Comparison of ENCODE assay signal across 1 cellular context in genomic region chr11:18395735-18396504, GRCh38.
TF ChIP-seq lines count a peak whose summit lies in the region.

No MANE protein-coding gene starts in this region.

TF ChIP-seq in HEK293, 187 proteins besides CTCF, POLR2A, EP300 and RAD21 (continued from another document and continues in another):
- TF ChIP-seq ZBTB11 (tag by site-specific recombination; conservative IDR thresholded peaks at IDR 0.05; ENCODE audit: low read depth) (no peak), INSM2 (tag by site-specific recombination; IDR thresholded peaks at IDR 0.05) (peak; percentile 65), OVOL3 (tag by site-specific recombination; IDR thresholded peaks at IDR 0.05) (no peak), ZNF221 (tag by site-specific recombination; IDR thresholded peaks at IDR 0.05; ENCODE audit: borderline replicate concordance) (no peak), ZBTB44 (tag by site-specific recombination; IDR thresholded peaks at IDR 0.05) (peak; percentile 77), ATF2 (tag by site-specific recombination; IDR thresholded peaks at IDR 0.05; ENCODE audit: low read depth) (no peak), ZNF211 (tag by site-specific recombination; IDR thresholded peaks at IDR 0.05; ENCODE audit: low read depth) (no peak), ZNF2 (tag by site-specific recombination; IDR thresholded peaks at IDR 0.05) (no peak), ZNF223 (tag by site-specific recombination; IDR thresholded peaks at IDR 0.05) (no peak), ZNF416 (tag by site-specific recombination; IDR thresholded peaks at IDR 0.05) (no peak), ZNF157 (tag by site-specific recombination; IDR thresholded peaks at IDR 0.05) (no peak), ZFHX2 (tag by site-specific recombination; conservative IDR thresholded peaks at IDR 0.05) (peak; percentile 59), ZNF138 (tag by site-specific recombination; IDR thresholded peaks at IDR 0.05; ENCODE audit: borderline replicate concordance) (no peak), KLF16 (tag by site-specific recombination; IDR thresholded peaks at IDR 0.05) (no peak), ZNF266 (tag by site-specific recombination; IDR thresholded peaks at IDR 0.05; ENCODE audit: low read depth) (no peak), MEIS1 (CRISPR knock-in tag; IDR thresholded peaks at IDR 0.05; ENCODE audit: borderline replicate concordance) (no peak), ZNF571 (tag by site-specific recombination; IDR thresholded peaks at IDR 0.05) (no peak), ZNF544 (tag by site-specific recombination; IDR thresholded peaks at IDR 0.05) (no peak), ZNF121 (tag by site-specific recombination; IDR thresholded peaks at IDR 0.05) (no peak), ZFP37 (tag by site-specific recombination; IDR thresholded peaks at IDR 0.05) (no peak), ZNF555 (tag by site-specific recombination; conservative IDR thresholded peaks at IDR 0.05) (no peak), PRDM10 (tag by site-specific recombination; IDR thresholded peaks at IDR 0.05) (peak; percentile 71), ZSCAN18 (tag by site-specific recombination; IDR thresholded peaks at IDR 0.05) (no peak), ZNF529 (tag by site-specific recombination; IDR thresholded peaks at IDR 0.05; ENCODE audit: insufficient replicate concordance) (no peak), ZNF473 (tag by site-specific recombination; IDR thresholded peaks at IDR 0.05) (no peak), ZSCAN4 (tag by site-specific recombination; IDR thresholded peaks at IDR 0.05) (no peak), TCF7L2 (IDR thresholded peaks at IDR 0.05; ENCODE audit: borderline replicate concordance, low read depth, low read length) (no peak), ZNF610 (tag by site-specific recombination; IDR thresholded peaks at IDR 0.05; ENCODE audit: borderline replicate concordance) (0 out of 2 replicates have a peak, but pooled peaks have one; percentile 47), GLI2 (tag by site-specific recombination; IDR thresholded peaks at IDR 0.05; ENCODE audit: borderline replicate concordance, low read depth) (no peak), ZNF18 (tag by site-specific recombination; IDR thresholded peaks at IDR 0.05) (peak; percentile 44; the same call in 1 of the 2 replicates), BCL6B (tag by site-specific recombination; IDR thresholded peaks at IDR 0.05) (no peak), ZSCAN5A (tag by site-specific recombination; IDR thresholded peaks at IDR 0.05) (no peak), ZNF654 (tag by site-specific recombination; IDR thresholded peaks at IDR 0.05; ENCODE audit: low read depth) (no peak), ZNF48 (tag by site-specific recombination; IDR thresholded peaks at IDR 0.05) (no peak), ZNF660 (tag by site-specific recombination; IDR thresholded peaks at IDR 0.05) (peak; percentile 94), ZNF394 (tag by site-specific recombination; IDR thresholded peaks at IDR 0.05; ENCODE audit: borderline replicate concordance) (0 out of 2 replicates have a peak, but pooled peaks have one; percentile 7), KLF7 (tag by site-specific recombination; IDR thresholded peaks at IDR 0.05; ENCODE audit: borderline replicate concordance) (no peak), KLF8 (tag by site-specific recombination; IDR thresholded peaks at IDR 0.05) (peak; percentile 51; the same call in 1 of the 2 replicates), SP2 (tag by site-specific recombination; IDR thresholded peaks at IDR 0.05) (peak; percentile 93), GLIS2 (tag by site-specific recombination; IDR thresholded peaks at IDR 0.05) (no peak), ZNF354C (tag by site-specific recombination; IDR thresholded peaks at IDR 0.05; ENCODE audit: borderline replicate concordance, low read depth) (no peak), ZNF174 (tag by site-specific recombination; IDR thresholded peaks at IDR 0.05) (no peak), ZBTB8A (tag by site-specific recombination; IDR thresholded peaks at IDR 0.05) (peak; percentile 98)
